8 cellular contexts compared by ENCODE assay signal in the genomic region with DNA sequence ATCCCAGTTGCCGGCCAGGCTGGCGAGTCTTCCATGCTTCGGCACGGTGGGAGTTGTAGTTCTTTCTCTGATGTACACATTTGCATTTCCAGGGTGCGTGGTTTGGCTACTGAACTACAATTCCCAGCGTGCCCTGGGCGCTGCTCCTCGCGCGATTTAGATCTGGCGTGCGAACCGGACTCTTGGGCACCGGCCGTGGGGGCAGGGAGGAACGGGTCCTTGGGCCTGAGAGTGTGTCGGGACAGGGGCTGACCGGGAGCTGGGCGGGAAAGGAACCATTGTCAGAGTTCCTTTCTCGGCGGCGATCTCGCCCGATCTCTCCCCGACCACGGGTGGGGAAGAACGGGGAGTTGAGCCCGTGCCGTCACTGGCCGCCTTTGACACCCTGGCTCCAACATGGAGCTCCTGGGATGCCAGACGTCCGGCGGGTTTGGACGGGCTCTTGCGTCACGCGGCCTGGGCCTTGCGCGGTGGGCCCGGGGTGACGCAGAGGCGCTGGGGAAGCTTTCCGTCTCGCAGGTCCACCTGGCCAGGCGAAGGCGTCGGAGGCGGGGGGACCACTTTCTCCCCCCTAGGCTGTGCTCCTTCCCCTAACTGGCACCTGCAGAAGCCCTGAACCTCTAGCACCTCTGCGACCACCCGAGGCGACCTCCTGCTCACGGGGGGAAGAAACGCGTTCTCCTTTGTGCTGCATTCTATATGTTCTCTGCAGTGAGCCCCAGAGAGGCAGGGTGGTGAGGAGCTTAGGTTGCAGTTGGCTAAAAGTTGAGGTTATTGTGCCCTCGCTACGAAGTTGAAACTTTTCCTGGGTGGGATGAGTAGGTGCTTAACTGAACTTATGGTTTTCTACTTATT. TPM values are rescaled to one million over a fixed set of nuclear protein-coding genes. Genes with fewer than 3 reads are reported as not detected.
A peak's percentile ranks its signal among the peaks of the same experiment; 100 is the strongest.
DNase-seq lines count a peak whose midpoint lies in the region; ATAC-seq lines count a peak whose summit lies in the region.

No MANE protein-coding gene starts in this region.

- no peaks in the 10 kb centered on the region for H3K9me3 ChIP-seq in BLaER1 treated with 17β-estradiol and CSF1 and Interleukin-3, amounts not matched to agents 10 nM and 100 nM (replicated peaks in 1 of 11)

- H3K4me1 ChIP-seq in BLaER1 treated with 17β-estradiol and CSF1 and Interleukin-3, amounts not matched to agents 10 nM and 100 nM: peaks cover 25 to 53% (median 33%) of the 10 kb centered on the region in 10 experiments

- H3K27ac ChIP-seq in BLaER1 treated with 17β-estradiol and CSF1 and Interleukin-3, amounts not matched to agents 10 nM and 100 nM: peak overlapping the region; percentile 77 to 97 (median 92)

- H3K27me3 ChIP-seq in BLaER1 treated with 17β-estradiol and CSF1 and Interleukin-3, amounts not matched to agents 10 nM and 100 nM: no peaks in the 10 kb centered on the region

- intact Hi-C loops in left colon (cut with DNase I, micrococcal nuclease): no loop called here

- peaks cover 30 to 57% (median 50%) of the 10 kb centered on the region in 11 experiments; a peak in 20 of 22 replicates for H4K20me1 ChIP-seq in BLaER1 treated with 17β-estradiol and CSF1 and Interleukin-3, amounts not matched to agents 10 nM and 100 nM

- peak overlapping the region; percentile 85 to 97 (median 92) for H3K4me2 ChIP-seq in BLaER1 treated with 17β-estradiol and CSF1 and Interleukin-3, amounts not matched to agents 10 nM and 100 nM

- H3K36me3 ChIP-seq in BLaER1 treated with 17β-estradiol and CSF1 and Interleukin-3, amounts not matched to agents 10 nM and 100 nM: peaks cover 8 to 30% (median 18%) of the 10 kb centered on the region in 11 experiments

- ATAC-seq in GM19395 (IDR thresholded peaks at IDR 0.05; ENCODE audit: unreplicated experiment) (peak; percentile 85), HG03521 (IDR thresholded peaks at IDR 0.05; ENCODE audit: unreplicated experiment) (peak; percentile 76), left colon (peak; percentile 74)

- DNase-seq in NCI-H526 treated with DMSO at 0.1 percent for 48 hours (lab: John Stamatoyannopoulos, UW): peak; percentile 98
- peak; percentile 79 for DNase-seq in activated CD4-positive, alpha-beta T cell treated with anti-CD3 and anti-CD28 coated beads, Interleukin-2, amount 50 U/mL, for 1 hour
- DNase-seq in cortex of kidney (lab: John Stamatoyannopoulos, UW): peak; percentile 83
- DNase-seq in left colon: peak; percentile 96 to 97
- peak; percentile 62 to 81 (median 70) for DNase-seq in stimulated activated CD4-positive, alpha-beta T cell treated with anti-CD3 and anti-CD28 coated beads, Interleukin-1b, Interleukin-23, amount 100 ng/mL, for 24 hours (ENCODE audit: low read depth in 4 of 4, low spot score in 1 of 4)

- H3K4me3 ChIP-seq in BLaER1 treated with 17β-estradiol and CSF1 and Interleukin-3, amounts not matched to agents 10 nM and 100 nM: peak overlapping the region; percentile 88 to 100 (median 94)

- H3K9ac ChIP-seq in BLaER1 treated with 17β-estradiol and CSF1 and Interleukin-3, amounts not matched to agents 10 nM and 100 nM: peak overlapping the region; percentile 90 to 99 (median 95)

RNA-seq across cellular contexts. Expression of a gene that starts 0.8 kb away (rescaled TPM):
- total RNA-seq in left colon: 10 to 100 TPM; 32.9 to 60.6 TPM

RNA-seq across cellular contexts. Expression of a gene that starts 29.8 kb away (rescaled TPM):
- total RNA-seq in left colon: 1 to 10 TPM; 2.3 to 3.1 TPM

Comparison
In these comparisons a context has a peak if more than half of its experiments do, and no peak if none do; other contexts are left out.
1. Peak in every context shown above with its lines: DNase-seq, ATAC-seq, H3K4me3 ChIP-seq and H3K27ac ChIP-seq.